ENCODE assay signal across 8 cellular contexts in the genomic region with DNA sequence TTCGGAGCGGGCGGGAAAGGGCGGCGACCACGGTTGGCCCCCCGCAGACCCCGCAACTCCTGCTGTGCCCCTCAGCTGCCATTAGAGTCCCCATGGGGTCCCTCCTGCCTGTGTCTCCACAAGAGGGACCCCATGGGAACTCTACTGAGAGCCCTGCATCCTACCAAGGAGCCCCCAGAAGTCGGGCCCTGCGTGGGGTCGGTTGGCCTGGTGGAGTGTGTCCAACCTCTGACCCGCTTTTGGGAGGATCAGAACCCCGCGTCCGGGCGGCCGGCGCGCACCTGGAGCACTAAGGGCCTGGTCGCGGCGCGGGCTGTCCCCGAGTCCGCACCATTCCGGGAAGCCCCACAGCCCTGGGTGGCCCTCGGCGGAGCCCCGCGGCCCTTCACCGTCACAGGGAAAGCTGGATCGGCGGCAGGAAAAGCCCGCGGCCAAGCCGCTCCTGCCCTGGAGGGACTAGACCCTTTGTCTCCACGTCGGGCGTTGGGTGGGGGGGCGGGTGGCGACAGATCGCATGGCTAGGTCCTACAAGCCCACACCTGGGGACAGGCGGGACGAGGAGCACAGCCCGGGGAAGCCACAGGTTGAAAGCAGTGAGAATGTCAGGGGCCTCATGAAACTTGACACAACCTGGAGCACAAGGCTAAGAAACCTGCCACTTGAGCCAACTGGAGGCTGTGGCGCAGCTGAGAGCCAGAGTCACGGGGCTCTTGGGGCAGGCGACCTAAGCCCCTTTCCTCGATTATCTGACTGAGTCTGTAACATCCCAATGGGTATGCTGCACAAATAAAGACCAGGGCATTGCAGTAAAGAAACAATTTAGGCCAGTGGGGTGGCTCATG. TPM values are rescaled to one million over a fixed set of nuclear protein-coding genes. Genes with fewer than 3 reads are reported as not detected.
A peak's percentile ranks its signal among the peaks of the same experiment; 100 is the strongest.
DNase-seq lines count a peak whose midpoint lies in the region; ATAC-seq and TF ChIP-seq lines count a peak whose summit lies in the region.

No MANE protein-coding gene starts in this region.

- H2AFZ ChIP-seq in osteoblast (ENCODE audit: low read length) = peak overlapping the region; percentile 95

- peaks cover 10 to 18% (median 13%) of the 10 kb centered on the region in 10 experiments for H3K4me1 ChIP-seq in BLaER1 treated with 17β-estradiol and CSF1 and Interleukin-3, amounts not matched to agents 10 nM and 100 nM
- peaks cover 5% of the 10 kb centered on the region for H3K4me1 ChIP-seq in effector memory CD4-positive, alpha-beta T cell (ENCODE audit: control insufficient read depth, insufficient read depth, low read length, poor library complexity, severe bottlenecking)
- H3K4me1 ChIP-seq in osteoblast (ENCODE audit: insufficient read depth, low read length) = peaks cover 5% of the 10 kb centered on the region

- no peak for DNase-seq in effector memory CD4-positive, alpha-beta T cell
- no peak for DNase-seq in osteoblast (ENCODE audit: insufficient read length, low spot score, missing footprints)
- no peak for DNase-seq in NCI-H82 treated with DMSO at 0.1 percent for 48 hours (lab: John Stamatoyannopoulos, UW; ENCODE audit: unreplicated experiment)
- DNase-seq in stimulated activated CD4-positive, alpha-beta T cell treated with anti-CD3 and anti-CD28 coated beads, Interleukin-15, amount 100 ng/mL, for 24 hours = no peak
- no peak for DNase-seq in midbrain (lab: John Stamatoyannopoulos, UW)

- peak; percentile 8 for ATAC-seq in HG03432 (IDR thresholded peaks at IDR 0.05; ENCODE audit: unreplicated experiment)
- no peak for ATAC-seq in HG03139 (IDR thresholded peaks at IDR 0.05; ENCODE audit: unreplicated experiment)

- no peak for TF ChIP-seq CTCF in osteoblast (IDR thresholded peaks at IDR 0.05; ENCODE audit: extremely low read depth, low read depth, low read length)

- H3K9me3 ChIP-seq in BLaER1 treated with 17β-estradiol and CSF1 and Interleukin-3, amounts not matched to agents 10 nM and 100 nM (replicated peaks in 1 of 11) = peaks cover 0 to 4% (median 0%) of the 10 kb centered on the region in 11 experiments; a peak in 3 of 22 replicates
- no peaks in the 10 kb centered on the region for H3K9me3 ChIP-seq in effector memory CD4-positive, alpha-beta T cell (ENCODE audit: control insufficient read depth, low read length)
- no peaks in the 10 kb centered on the region for H3K9me3 ChIP-seq in osteoblast (ENCODE audit: low read depth, low read length)

- no peaks in the 10 kb centered on the region for H3K36me3 ChIP-seq in BLaER1 treated with 17β-estradiol and CSF1 and Interleukin-3, amounts not matched to agents 10 nM and 100 nM
- H3K36me3 ChIP-seq in effector memory CD4-positive, alpha-beta T cell (ENCODE audit: control insufficient read depth, insufficient read depth, low read length) = no peaks in the 10 kb centered on the region
- no peaks in the 10 kb centered on the region for H3K36me3 ChIP-seq in osteoblast (ENCODE audit: insufficient read depth, low read length)

- H3K4me2 ChIP-seq in BLaER1 treated with 17β-estradiol and CSF1 and Interleukin-3, amounts not matched to agents 10 nM and 100 nM = peak overlapping the region; percentile 76 to 94 (median 87)
- H3K4me2 ChIP-seq in osteoblast (ENCODE audit: insufficient read depth, low read length) = peak overlapping the region; percentile 98

- no peaks in the 10 kb centered on the region for H3K79me2 ChIP-seq in osteoblast (ENCODE audit: insufficient read depth, low read length)

- H3K27me3 ChIP-seq in BLaER1 treated with 17β-estradiol and CSF1 and Interleukin-3, amounts not matched to agents 10 nM and 100 nM = no peaks in the 10 kb centered on the region
- peaks cover 5% of the 10 kb centered on the region for H3K27me3 ChIP-seq in effector memory CD4-positive, alpha-beta T cell (replicated peaks; ENCODE audit: control insufficient read depth, insufficient read depth, low read length, poor library complexity, severe bottlenecking)
- peaks cover 41% of the 10 kb centered on the region for H3K27me3 ChIP-seq in osteoblast (ENCODE audit: insufficient read depth, low read length)

- H3K4me3 ChIP-seq in BLaER1 treated with 17β-estradiol and CSF1 and Interleukin-3, amounts not matched to agents 10 nM and 100 nM = peak overlapping the region in 6 of 10 experiments; percentile 3 to 63 (median 45); a peak in 4 of 20 replicates
- H3K4me3 ChIP-seq in effector memory CD4-positive, alpha-beta T cell (ENCODE audit: insufficient read depth, low read depth, low read length, poor library complexity, severe bottlenecking) = peak overlapping the region; percentile 47
- H3K4me3 ChIP-seq in osteoblast (ENCODE audit: insufficient read depth, low read length) = peak overlapping the region; percentile 71

- peak overlapping the region in 3 of 11 experiments; percentile 34 to 59 (median 36); a peak in 1 of 22 replicates for H3K9ac ChIP-seq in BLaER1 treated with 17β-estradiol and CSF1 and Interleukin-3, amounts not matched to agents 10 nM and 100 nM

- H4K20me1 ChIP-seq in BLaER1 treated with 17β-estradiol and CSF1 and Interleukin-3, amounts not matched to agents 10 nM and 100 nM = no peaks in the 10 kb centered on the region
- H4K20me1 ChIP-seq in osteoblast (ENCODE audit: insufficient read depth, low read length) = no peaks in the 10 kb centered on the region

- peak overlapping the region in 3 of 11 experiments; percentile 11 to 71 (median 22); a peak in 3 of 22 replicates for H3K27ac ChIP-seq in BLaER1 treated with 17β-estradiol and CSF1 and Interleukin-3, amounts not matched to agents 10 nM and 100 nM
- no peak overlapping the region for H3K27ac ChIP-seq in effector memory CD4-positive, alpha-beta T cell (ENCODE audit: insufficient read depth, low read length, poor library complexity, severe bottlenecking)
- H3K27ac ChIP-seq in osteoblast (ENCODE audit: low read depth, low read length) = no peak overlapping the region

RNA-seq across cellular contexts. Expression of a gene that starts 11.2 kb away (rescaled TPM):
- 30.4 and 33.3 TPM in 2 replicates for total RNA-seq in osteoblast

RNA-seq across cellular contexts. Expression of a gene that starts 17.3 kb away (rescaled TPM):
- total RNA-seq in osteoblast = 64.8 and 71.3 TPM in 2 replicates

RNA-seq across cellular contexts. Expression of a gene that starts 32.4 kb away (rescaled TPM):
- 0.36 and 0.59 TPM in 2 replicates for total RNA-seq in osteoblast
